Comparison of ENCODE assay signal across 20 cellular contexts in the genomic region with DNA sequence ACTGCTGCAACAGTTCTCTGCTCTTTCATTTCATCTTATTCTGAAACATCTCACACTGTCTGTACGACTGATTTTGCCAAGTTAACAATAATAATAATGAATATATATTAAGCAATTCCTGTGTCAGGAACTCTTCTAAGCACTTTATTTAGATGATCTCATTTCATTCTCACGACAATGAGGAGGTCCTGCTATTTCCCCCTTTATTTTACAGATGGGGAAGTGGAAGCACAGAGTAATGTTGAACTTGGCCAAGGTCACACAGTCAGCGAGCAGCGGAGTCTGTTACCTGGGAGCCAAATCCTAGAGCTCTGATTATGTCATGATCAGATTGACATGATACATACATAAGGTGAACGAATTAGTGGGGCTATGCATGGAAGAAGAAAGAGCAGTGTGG. TPM values are rescaled to one million over a fixed set of nuclear protein-coding genes. Genes with fewer than 3 reads are reported as not detected.
"Had no signal": no experiment of that assay in that cellular context is flagged by ENCODE, and none has a peak within 500 bp of the region (broad histone marks: within the 10 kb centered on the region; RNA-seq: fewer than 3 reads in every experiment).

No MANE protein-coding gene starts in this region.

- H3K36me3 ChIP-seq: esophagus squamous epithelium, pancreas, tibial artery, upper lobe of left lung had no signal

- H3K9me3 ChIP-seq: esophagus squamous epithelium, pancreas, tibial artery, upper lobe of left lung had no signal

- H3K36me3 Mint-ChIP-seq: memory B cell; mesothelial cell of epicardium; stimulated activated memory B cell treated with anti-CD40 and anti-IgM and Interleukin-4, amounts not matched to agents 10 μg/mL and 1 μg/mL and 100 μg/mL, for 72 hours had no signal

- H3K4me3 Mint-ChIP-seq: memory B cell; mesothelial cell of epicardium; nephron; stimulated activated memory B cell treated with anti-CD40 and anti-IgM and Interleukin-4, amounts not matched to agents 10 μg/mL and 1 μg/mL and 100 μg/mL, for 72 hours; stimulated activated naive CD8-positive, alpha-beta T cell treated with anti-CD3 and anti-CD28 coated beads, Interleukin-15, Interleukin-2, amounts not matched to agents 100 ng/mL and 50 ng/mL, for 24 hours had no signal

- H3K4me1 ChIP-seq: esophagus squamous epithelium, pancreas, tibial artery, upper lobe of left lung had no signal

- H3K27ac ChIP-seq: esophagus squamous epithelium, pancreas, tibial artery had no signal

- H3K27me3 ChIP-seq: esophagus squamous epithelium, pancreas, upper lobe of left lung had no signal

- H3K4me1 Mint-ChIP-seq: memory B cell, mesothelial cell of epicardium, nephron had no signal

- H3K9me3 Mint-ChIP-seq: memory B cell; mesothelial cell of epicardium; nephron; stimulated activated memory B cell treated with anti-CD40 and anti-IgM and Interleukin-4, amounts not matched to agents 10 μg/mL and 1 μg/mL and 100 μg/mL, for 72 hours; stimulated activated naive CD8-positive, alpha-beta T cell treated with anti-CD3 and anti-CD28 coated beads, Interleukin-15, Interleukin-2, amounts not matched to agents 100 ng/mL and 50 ng/mL, for 24 hours had no signal

- DNase-seq: esophagus squamous epithelium; foreskin fibroblast; kidney; left cardiac atrium; left ventricle myocardium superior; occipital lobe; pancreas; right cardiac atrium; stimulated activated CD4-positive, alpha-beta T cell treated with anti-CD3 and anti-CD28 coated beads, Interleukin-4, amount 100 ng/mL, for 1 hour; stimulated activated CD8-positive, alpha-beta memory T cell treated with anti-CD3 and anti-CD28 coated beads, Interleukin-4, amount 100 ng/mL, for 48 hours; tibial artery had no signal

- H3K27ac Mint-ChIP-seq: memory B cell; mesothelial cell of epicardium; nephron; progenitor cell of endocrine pancreas; stimulated activated memory B cell treated with anti-CD40 and anti-IgM and Interleukin-4, amounts not matched to agents 10 μg/mL and 1 μg/mL and 100 μg/mL, for 72 hours; stimulated activated naive CD8-positive, alpha-beta T cell treated with anti-CD3 and anti-CD28 coated beads, Interleukin-15, Interleukin-2, amounts not matched to agents 100 ng/mL and 50 ng/mL, for 24 hours had no signal

- ATAC-seq: left ventricle myocardium superior; stimulated activated memory B cell treated with anti-CD40 and anti-IgM and Interleukin-4, amounts not matched to agents 10 μg/mL and 1 μg/mL and 100 μg/mL, for 72 hours had no signal

- H3K4me3 ChIP-seq: esophagus squamous epithelium, pancreas, smooth muscle cell, tibial artery, upper lobe of left lung had no signal

RNA-seq across cellular contexts. Expression of gene MRC1, which starts 5.8 kb away (rescaled TPM):
- total RNA-seq: epithelial cell of proximal tubule, mesothelial cell of epicardium, progenitor cell of endocrine pancreas, smooth muscle cell had no signal
- polyA plus RNA-seq: smooth muscle cell had no signal
